13 cellular contexts compared by ENCODE assay signal in the genomic region with DNA sequence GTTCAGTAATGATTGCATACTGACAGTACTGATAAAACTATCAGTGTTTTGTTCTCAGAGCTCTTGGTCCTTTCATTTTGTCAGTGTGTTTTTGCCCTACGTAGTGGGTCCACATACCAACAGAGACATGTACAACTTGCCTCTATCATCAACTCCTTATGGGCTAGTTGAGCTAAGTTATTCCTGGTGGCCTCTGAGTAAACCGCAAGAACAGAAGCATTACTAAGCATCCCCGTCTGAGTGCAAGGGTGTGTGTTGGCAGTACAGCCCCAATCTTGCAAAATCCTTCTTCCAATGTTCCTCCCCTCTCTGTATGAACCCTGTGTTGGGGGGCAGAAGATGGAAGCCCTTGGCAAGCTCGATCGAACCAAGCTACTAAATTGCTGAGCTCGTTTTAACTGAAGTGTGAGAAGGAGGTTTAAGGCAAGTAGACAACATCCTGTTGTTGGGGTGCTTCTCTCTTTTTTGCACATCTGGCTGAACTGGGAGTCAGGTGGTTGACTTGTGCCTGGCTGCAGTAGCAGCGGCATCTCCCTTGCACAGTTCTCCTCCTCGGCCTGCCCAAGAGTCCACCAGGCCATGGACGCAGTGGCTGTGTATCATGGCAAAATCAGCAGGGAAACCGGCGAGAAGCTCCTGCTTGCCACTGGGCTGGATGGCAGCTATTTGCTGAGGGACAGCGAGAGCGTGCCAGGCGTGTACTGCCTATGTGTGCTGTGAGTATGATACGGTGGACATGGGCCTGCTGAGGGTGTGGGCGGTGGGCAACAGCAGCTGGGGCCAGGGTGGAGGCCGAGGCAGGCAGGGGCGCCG. TPM values are rescaled to one million over a fixed set of nuclear protein-coding genes. Genes with fewer than 3 reads are reported as not detected.
A peak's percentile ranks its signal among the peaks of the same experiment; 100 is the strongest.
DNase-seq lines count a peak whose midpoint lies in the region; ATAC-seq lines count a peak whose summit lies in the region.
"Had no signal": no experiment of that assay in that cellular context is flagged by ENCODE, and none has a peak within 500 bp of the region (broad histone marks: within the 10 kb centered on the region; RNA-seq: fewer than 3 reads in every experiment).

SH2D1A (plus strand) TSS at position 500 of the 813 bp plus-strand sequence; CDS start at position 580, 80 bp downstream.

- peaks cover 53% of the 10 kb centered on the region for H3K4me1 Mint-ChIP-seq in activated CD4-positive, alpha-beta memory T cell treated with anti-CD3 and anti-CD28 coated beads, Interleukin-2, amount 10 ng/mL, durations not matched to agents 7 days and 5 days
- peaks cover 48% of the 10 kb centered on the region for H3K4me1 Mint-ChIP-seq in stimulated activated naive CD8-positive, alpha-beta T cell treated with anti-CD3 and anti-CD28 coated beads, Interleukin-15, amount 100 ng/mL, for 72 hours
- H3K4me1 Mint-ChIP-seq: memory B cell had no signal

- H3K4me3 ChIP-seq in effector memory CD4-positive, alpha-beta T cell (ENCODE audit: insufficient read depth, low read depth, low read length, poor library complexity, severe bottlenecking), result peak within 1 kb of the TSS; percentile 58
- H3K4me3 ChIP-seq: thoracic aorta had no signal

- CTCF ChIA-PET in activated CD4-positive, alpha-beta memory T cell treated with anti-CD3 and anti-CD28 coated beads, Interleukin-2, amount 10 ng/mL, durations not matched to agents 7 days and 5 days (lab: Charles Lee), result interaction anchor here (0.7 to 2.3 kb wide), 4 partner anchors 8 to 135 kb away, joined by 3 to 7 read pairs (median 4); no protein-coding TSS in a partner anchor

- H3K4me3 Mint-ChIP-seq in activated CD4-positive, alpha-beta memory T cell treated with anti-CD3 and anti-CD28 coated beads, Interleukin-2, amount 10 ng/mL, durations not matched to agents 7 days and 5 days, result peak within 1 kb of the TSS; percentile 94
- H3K4me3 Mint-ChIP-seq in stimulated activated naive CD8-positive, alpha-beta T cell treated with anti-CD3 and anti-CD28 coated beads, Interleukin-15, amount 100 ng/mL, for 72 hours, result peak within 1 kb of the TSS; percentile 90 to 94
- H3K4me3 Mint-ChIP-seq: memory B cell had no signal

- H3K9me3 Mint-ChIP-seq in activated CD4-positive, alpha-beta memory T cell treated with anti-CD3 and anti-CD28 coated beads, Interleukin-2, amount 10 ng/mL, durations not matched to agents 7 days and 5 days, result no peaks in the 10 kb centered on the region
- no peaks in the 10 kb centered on the region for H3K9me3 Mint-ChIP-seq in stimulated activated naive CD8-positive, alpha-beta T cell treated with anti-CD3 and anti-CD28 coated beads, Interleukin-15, amount 100 ng/mL, for 72 hours
- H3K9me3 Mint-ChIP-seq: memory B cell had no signal

- H3K4me1 ChIP-seq in effector memory CD4-positive, alpha-beta T cell (ENCODE audit: control insufficient read depth, insufficient read depth, low read length, poor library complexity, severe bottlenecking), result peaks cover 6% of the 10 kb centered on the region

- POLR2A ChIA-PET in activated CD4-positive, alpha-beta memory T cell treated with anti-CD3 and anti-CD28 coated beads, Interleukin-2, amount 10 ng/mL, durations not matched to agents 7 days and 5 days (lab: Charles Lee), result interaction anchor here (0.6 to 8.5 kb wide), 22 partner anchors 10 to 657 kb away, joined by 3 to 118 read pairs (median 5); partner anchors contain the start of gene STAG2

- H3K27me3 ChIP-seq in effector memory CD4-positive, alpha-beta T cell (replicated peaks; ENCODE audit: control insufficient read depth, insufficient read depth, low read length, poor library complexity, severe bottlenecking), result no peaks in the 10 kb centered on the region

- peak within 1 kb of the TSS; percentile 98 for H3K27ac Mint-ChIP-seq in activated CD4-positive, alpha-beta memory T cell treated with anti-CD3 and anti-CD28 coated beads, Interleukin-2, amount 10 ng/mL, durations not matched to agents 7 days and 5 days
- H3K27ac Mint-ChIP-seq in stimulated activated naive CD8-positive, alpha-beta T cell treated with anti-CD3 and anti-CD28 coated beads, Interleukin-15, amount 100 ng/mL, for 72 hours, result peak within 1 kb of the TSS; percentile 95 to 98
- H3K27ac Mint-ChIP-seq: memory B cell had no signal

- H3K9me3 ChIP-seq in effector memory CD4-positive, alpha-beta T cell (ENCODE audit: control insufficient read depth, low read length), result no peaks in the 10 kb centered on the region
- H3K9me3 ChIP-seq: thoracic aorta had no signal

- no peaks in the 10 kb centered on the region for H3K36me3 ChIP-seq in effector memory CD4-positive, alpha-beta T cell (ENCODE audit: control insufficient read depth, insufficient read depth, low read length)
- H3K36me3 ChIP-seq: thoracic aorta had no signal

- no peaks in the 10 kb centered on the region for H3K27me3 Mint-ChIP-seq in activated CD4-positive, alpha-beta memory T cell treated with anti-CD3 and anti-CD28 coated beads, Interleukin-2, amount 10 ng/mL, durations not matched to agents 7 days and 5 days
- H3K27me3 Mint-ChIP-seq in stimulated activated naive CD8-positive, alpha-beta T cell treated with anti-CD3 and anti-CD28 coated beads, Interleukin-15, amount 100 ng/mL, for 72 hours, result no peaks in the 10 kb centered on the region

- H3K27ac ChIP-seq in effector memory CD4-positive, alpha-beta T cell (ENCODE audit: insufficient read depth, low read length, poor library complexity, severe bottlenecking), result peak within 1 kb of the TSS; percentile 78
- H3K27ac ChIP-seq: thoracic aorta had no signal

- peaks cover 12% of the 10 kb centered on the region for H3K36me3 Mint-ChIP-seq in activated CD4-positive, alpha-beta memory T cell treated with anti-CD3 and anti-CD28 coated beads, Interleukin-2, amount 10 ng/mL, durations not matched to agents 7 days and 5 days (ENCODE audit: low read depth)
- H3K36me3 Mint-ChIP-seq: memory B cell had no signal

- DNase-seq in activated T-cell treated with anti-CD3 and anti-CD28 coated beads for 24 hours (ENCODE audit: low read depth) (peak; percentile 10), activated T-cell treated with anti-CD3 and anti-CD28 coated beads for 4 hours (no peak), amygdala (lab: John Stamatoyannopoulos, UW) (no peak)
- peak; percentile 51 for DNase-seq in activated CD4-positive, alpha-beta memory T cell treated with anti-CD3 and anti-CD28 coated beads, Interleukin-2, amount 10 ng/mL, durations not matched to agents 7 days and 5 days
- peak in 1 of 3 donors; percentile 8 for DNase-seq in effector memory CD4-positive, alpha-beta T cell
- peak in 1 of 2 donors; percentile 39 for DNase-seq in stimulated activated naive CD8-positive, alpha-beta T cell treated with anti-CD3 and anti-CD28 coated beads, Interleukin-15, amount 100 ng/mL, for 72 hours
- DNase-seq: amniotic stem cell had no signal

- peak; percentile 63 for ATAC-seq in stimulated activated naive CD8-positive, alpha-beta T cell treated with anti-CD3 and anti-CD28 coated beads, Interleukin-15, amount 100 ng/mL, for 72 hours
- ATAC-seq in GM19035 (IDR thresholded peaks at IDR 0.05; ENCODE audit: unreplicated experiment) (no peak), GM18868 (IDR thresholded peaks at IDR 0.05; ENCODE audit: unreplicated experiment) (no peak)

RNA-seq across cellular contexts. Expression of gene SH2D1A, which starts in this region (rescaled TPM):
- 10 to 100 TPM; 58.3 to 61.2 TPM for total RNA-seq in activated CD4-positive, alpha-beta memory T cell treated with anti-CD3 and anti-CD28 coated beads, Interleukin-2, amount 10 ng/mL, durations not matched to agents 7 days and 5 days
- total RNA-seq: MCF 10A, RPMI7951 had no signal

Comparison
In these comparisons a context has a peak if more than half of its experiments do, and no peak if none do; other contexts are left out.
1. DNase-seq: peak in activated T-cell treated with anti-CD3 and anti-CD28 coated beads for 24 hours (single experiment) and activated CD4-positive, alpha-beta memory T cell treated with anti-CD3 and anti-CD28 coated beads, Interleukin-2, amount 10 ng/mL, durations not matched to agents 7 days and 5 days (single experiment); none in activated T-cell treated with anti-CD3 and anti-CD28 coated beads for 4 hours (single experiment) and amygdala (0 of 56).